8 cellular contexts compared by ENCODE assay signal in the genomic region with DNA sequence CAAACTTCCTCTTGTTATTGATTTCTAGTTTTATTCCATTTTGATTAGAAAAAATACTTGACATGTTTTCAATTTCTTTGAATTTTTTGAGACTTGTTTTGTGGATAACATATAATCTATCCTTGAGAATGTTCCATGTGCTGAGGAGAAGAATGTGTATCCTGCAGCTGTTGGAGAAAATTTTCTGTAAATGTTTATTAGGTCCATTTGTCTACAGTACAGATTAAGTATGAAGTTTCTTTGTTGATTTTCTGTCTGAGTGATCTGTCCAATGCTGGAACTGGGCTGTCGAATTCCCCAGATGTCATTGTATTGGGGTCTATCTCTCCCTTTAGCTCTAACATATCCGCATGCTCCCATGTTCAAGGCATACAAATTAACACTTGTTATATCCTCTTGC.
"Had no signal": no experiment of that assay in that cellular context is flagged by ENCODE, and none has a peak within 500 bp of the region (broad histone marks: within the 10 kb centered on the region; RNA-seq: fewer than 3 reads in every experiment).

No MANE protein-coding gene starts in this region.

- DNase-seq: GM23248, GOT3, H7, HFFc6 had no signal

- ATAC-seq: HCT116, HepG2 had no signal

- H3K36me3 ChIP-seq: HAP-1 had no signal

- FAIRE-seq: HepG2 had no signal

- H3K27ac ChIP-seq: GM23248, HL-60 had no signal

- H3K9ac ChIP-seq: GM23248 had no signal

- H3K4me3 ChIP-seq: GM23248, HAP-1 had no signal

- H3K9me3 ChIP-seq: HAP-1 had no signal

- H3K4me1 ChIP-seq: HAP-1 had no signal
